Comparison of ENCODE assay signal across 1 cellular context in genomic region chr7:139366400-139366799, GRCh38.
A peak's percentile ranks its signal among the peaks of the same experiment; 100 is the strongest.
TF ChIP-seq lines count a peak whose summit lies in the region.

No MANE protein-coding gene starts in this region.

TF ChIP-seq in GM12878, 131 proteins besides CTCF, POLR2A, EP300 and RAD21:
- TF ChIP-seq CHD4 (IDR thresholded peaks at IDR 0.05) (no peak), POLR2AphosphoS5 (IDR thresholded peaks at IDR 0.05; ENCODE audit: low read length) (0 out of 2 replicates have a peak, but pooled peaks have one; percentile 24), MTA2 (IDR thresholded peaks at IDR 0.05; ENCODE audit: low read depth) (no peak), ELK1 (IDR thresholded peaks at IDR 0.05; ENCODE audit: low read depth, low read length) (no peak), ZBTB40 (IDR thresholded peaks at IDR 0.05; ENCODE audit: borderline replicate concordance) (peak; percentile 69)
